ENCODE assay signal across 8 cellular contexts in genomic region chr1:181023265-181024057, GRCh38. TPM values are rescaled to one million over a fixed set of nuclear protein-coding genes. Genes with fewer than 3 reads are reported as not detected.
A peak's percentile ranks its signal among the peaks of the same experiment; 100 is the strongest.
DNase-seq lines count a peak whose midpoint lies in the region; ATAC-seq and TF ChIP-seq lines count a peak whose summit lies in the region.

No MANE protein-coding gene starts in this region.

- peak overlapping the region; percentile 63 to 81 (median 72) for H3K4me2 ChIP-seq in BLaER1 treated with 17β-estradiol and CSF1 and Interleukin-3, amounts not matched to agents 10 nM and 100 nM

- peak overlapping the region; percentile 42 to 96 (median 52); a peak in 18 of 20 replicates for H3K4me3 ChIP-seq in BLaER1 treated with 17β-estradiol and CSF1 and Interleukin-3, amounts not matched to agents 10 nM and 100 nM

- peaks cover 20 to 34% (median 32%) of the 10 kb centered on the region in 11 experiments; a peak in 20 of 22 replicates for H4K20me1 ChIP-seq in BLaER1 treated with 17β-estradiol and CSF1 and Interleukin-3, amounts not matched to agents 10 nM and 100 nM

- no peaks in the 10 kb centered on the region for H3K27me3 ChIP-seq in BLaER1 treated with 17β-estradiol and CSF1 and Interleukin-3, amounts not matched to agents 10 nM and 100 nM

- no peaks in the 10 kb centered on the region for H3K9me3 ChIP-seq in BLaER1 treated with 17β-estradiol and CSF1 and Interleukin-3, amounts not matched to agents 10 nM and 100 nM (replicated peaks in 1 of 11)

- peaks cover 0 to 7% (median under 1%) of the 10 kb centered on the region in 11 experiments; a peak in 2 of 22 replicates for H3K36me3 ChIP-seq in BLaER1 treated with 17β-estradiol and CSF1 and Interleukin-3, amounts not matched to agents 10 nM and 100 nM

- H3K4me1 Mint-ChIP-seq in nephron = peaks cover 23% of the 10 kb centered on the region

- ATAC-seq in left colon = no peak

- TF ChIP-seq CTCF in nephron (IDR thresholded peaks at IDR 0.05; ENCODE audit: unreplicated experiment in 3 of 3) = no peak

- DNase-seq in HS-5 (ENCODE audit: low read depth) (peak; percentile 29), caudate nucleus (lab: John Stamatoyannopoulos, UW) (no peak), NCI-H128 (lab: John Stamatoyannopoulos, UW; ENCODE audit: unreplicated experiment) (no peak), left colon (no peak), C1 segment of cervical spinal cord (lab: John Stamatoyannopoulos, UW) (no peak), SKM-1 (lab: John Stamatoyannopoulos, UW; ENCODE audit: unreplicated experiment) (no peak)

- H3K9ac ChIP-seq in BLaER1 treated with 17β-estradiol and CSF1 and Interleukin-3, amounts not matched to agents 10 nM and 100 nM = peak overlapping the region in 9 of 11 experiments; percentile 27 to 98 (median 93); a peak in 14 of 22 replicates

- H3K4me1 ChIP-seq in BLaER1 treated with 17β-estradiol and CSF1 and Interleukin-3, amounts not matched to agents 10 nM and 100 nM = peaks cover 35 to 59% (median 43%) of the 10 kb centered on the region in 10 experiments

- H3K4me3 Mint-ChIP-seq in nephron = peak overlapping the region; percentile 93 to 100 (median 98)

- intact Hi-C loops in left colon (cut with DNase I, micrococcal nuclease) = no loop called here

- peak overlapping the region; percentile 93 to 99 (median 97) for H3K27ac Mint-ChIP-seq in nephron

- H3K27ac ChIP-seq in BLaER1 treated with 17β-estradiol and CSF1 and Interleukin-3, amounts not matched to agents 10 nM and 100 nM = peak overlapping the region in 10 of 11 experiments; percentile 23 to 98 (median 94); a peak in 16 of 22 replicates
- H3K27ac ChIP-seq in caudate nucleus (ENCODE audit: low read depth, low read length) = peak overlapping the region; percentile 85

- peaks cover 8% of the 10 kb centered on the region for H3K27me3 Mint-ChIP-seq in nephron (ENCODE audit: low read depth)

- H3K36me3 Mint-ChIP-seq in nephron (ENCODE audit: low read depth) = no peaks in the 10 kb centered on the region

- no peaks in the 10 kb centered on the region for H3K9me3 Mint-ChIP-seq in nephron

RNA-seq across cellular contexts. Expression of gene STX6, which starts 0.8 kb away (rescaled TPM):
- total RNA-seq in left colon = 10 to 100 TPM; 16.8 to 18.2 TPM

RNA-seq across cellular contexts. Expression of gene MR1, which starts 10.3 kb away (rescaled TPM):
- 1 to 10 TPM; 5.3 to 7.5 TPM for total RNA-seq in left colon
